Comparison of ENCODE assay signal across 1 cellular context in the genomic region with DNA sequence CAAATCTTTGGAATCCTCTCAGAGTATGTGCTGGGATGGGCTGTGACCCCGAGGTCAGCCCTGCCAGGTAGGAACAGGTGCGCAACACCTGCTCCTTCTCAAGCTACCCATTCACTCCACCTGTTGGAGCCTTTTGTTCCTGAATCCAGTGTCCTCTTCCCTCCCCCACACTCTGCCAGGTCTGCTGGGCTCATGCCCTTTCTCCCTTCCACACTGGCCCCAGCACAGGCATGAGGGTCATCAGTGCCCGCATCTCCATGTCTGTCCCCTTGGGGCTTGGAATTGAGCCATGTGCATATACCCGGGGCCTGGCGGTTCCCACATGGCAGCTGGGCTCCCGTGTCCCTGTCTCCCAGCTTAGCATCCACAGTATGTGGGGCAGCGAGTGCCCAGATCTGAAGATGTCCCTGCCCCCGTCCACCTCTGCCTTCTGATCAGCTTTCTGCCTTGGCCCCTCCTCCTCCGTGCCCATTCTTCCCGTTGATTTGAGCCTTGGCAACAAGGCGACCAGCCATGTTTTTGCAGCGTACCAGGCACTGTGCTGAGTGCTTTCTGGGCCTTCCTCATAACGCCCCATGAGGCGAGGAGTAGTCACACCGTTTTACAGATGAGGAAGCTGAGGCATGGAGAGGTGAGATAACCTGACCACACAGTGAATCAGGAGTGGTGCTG.
TF ChIP-seq lines count a peak whose summit lies in the region.

No MANE protein-coding gene starts in this region.

TF ChIP-seq in H1, 55 proteins besides CTCF, POLR2A, EP300 and RAD21:
- TF ChIP-seq TAF7 (optimal IDR thresholded peaks at IDR 0.05; ENCODE audit: borderline replicate concordance, low read depth, low read length): no peak
- TF ChIP-seq BRCA1 (IDR thresholded peaks at IDR 0.05; ENCODE audit: low read depth, low read length): no peak
- TF ChIP-seq ASH2L (IDR thresholded peaks at IDR 0.05; ENCODE audit: low read length): no peak
- no peak for TF ChIP-seq KDM5A (IDR thresholded peaks at IDR 0.05; ENCODE audit: low read length)
- TF ChIP-seq TCF12 (IDR thresholded peaks at IDR 0.05; ENCODE audit: low read depth, low read length): peak; percentile 94; the same call in 1 of the 2 replicates
- TF ChIP-seq, protein P1, sequence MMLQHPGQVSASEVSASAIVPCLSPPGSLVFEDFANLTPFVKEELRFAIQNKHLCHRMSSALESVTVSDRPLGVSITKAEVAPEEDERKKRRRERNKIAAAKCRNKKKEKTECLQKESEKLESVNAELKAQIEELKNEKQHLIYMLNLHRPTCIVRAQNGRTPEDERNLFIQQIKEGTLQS (IDR thresholded peaks at IDR 0.05; ENCODE audit: insufficient read depth, low read depth, low read length): no peak
- TF ChIP-seq RXRA (IDR thresholded peaks at IDR 0.05; ENCODE audit: insufficient read depth, low read depth, low read length): no peak
